Comparison of ENCODE assay signal across 8 cellular contexts in the genomic region with DNA sequence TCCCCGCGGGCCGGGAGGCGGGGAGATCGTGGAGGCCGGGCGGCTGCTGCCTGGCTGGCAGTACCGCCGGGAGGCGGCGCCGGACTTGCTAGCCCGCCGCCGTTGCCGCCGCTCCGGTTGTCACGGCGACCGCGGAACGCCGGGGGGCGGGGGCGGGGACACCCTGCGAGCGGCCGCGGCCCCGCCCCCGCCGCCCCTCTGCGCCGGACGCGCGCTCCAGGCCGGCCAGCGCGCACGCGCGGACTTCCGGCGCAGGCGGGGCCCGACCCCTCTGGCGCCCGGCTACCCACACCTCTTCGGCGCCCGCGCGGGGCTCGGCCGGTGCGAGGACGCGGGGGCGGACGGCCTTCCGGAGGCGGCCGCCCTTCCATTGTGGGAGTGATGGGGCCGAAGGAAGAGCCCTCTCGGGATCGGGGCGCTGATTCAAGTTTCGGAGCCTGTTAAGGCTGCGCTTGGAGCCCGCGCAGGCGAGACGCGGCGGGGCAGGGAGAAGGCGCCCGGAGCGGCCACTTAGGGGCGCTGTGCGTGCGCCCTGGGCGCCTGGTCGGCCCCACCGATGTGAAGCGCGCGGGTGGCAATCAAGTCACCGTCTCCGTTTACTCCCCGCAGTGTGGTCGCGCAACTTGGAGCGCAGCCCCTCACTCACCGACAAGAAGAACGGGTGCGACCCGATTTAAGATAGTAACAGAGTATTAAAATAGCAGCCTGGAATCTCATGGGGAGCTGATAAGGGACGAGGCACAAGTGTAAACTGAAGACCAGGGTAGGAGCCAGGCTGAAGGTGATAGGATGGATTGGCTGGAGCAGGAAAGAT. TPM values are rescaled to one million over a fixed set of nuclear protein-coding genes. Genes with fewer than 3 reads are reported as not detected.
DNase-seq lines count a peak whose midpoint lies in the region; ATAC-seq, FAIRE-seq and TF ChIP-seq lines count a peak whose summit lies in the region.

No MANE protein-coding gene starts in this region.

- peak; percentile 83 for DNase-seq in GM12891 (ENCODE audit: insufficient read length, low spot score)
- peak; percentile 76 for DNase-seq in NCI-H1417 treated with DMSO at 0.1 percent for 48 hours (lab: John Stamatoyannopoulos, UW)
- DNase-seq in SW480 (ENCODE audit: low spot score), result peak; percentile 96
- DNase-seq in amniotic epithelial cell (ENCODE audit: low read depth), result peak; percentile 90
- DNase-seq in left cardiac atrium, result peak; percentile 96
- peak; percentile 93 for DNase-seq in prostate gland (ENCODE audit: low spot score)

- FAIRE-seq in GM12891 (lab: Jason Lieb, UNC), result peak; percentile 93

- ATAC-seq in HG02798 (IDR thresholded peaks at IDR 0.05; ENCODE audit: poor library complexity, unreplicated experiment) (peak; percentile 90), left cardiac atrium (peak; percentile 93 to 95)

- no peaks in the 10 kb centered on the region for H3K36me3 ChIP-seq in prostate gland
- H3K36me3 ChIP-seq in urinary bladder (ENCODE audit: insufficient read depth), result no peaks in the 10 kb centered on the region

- intact Hi-C loops in left cardiac atrium (cut with DNase I) (loop anchor here in 1 of 2 donors (10.0 kb wide), 1 partner anchor 213 kb away; no protein-coding TSS in a partner anchor), prostate gland (cut with DNase I) (loop anchor here (2.0 to 10.0 kb wide), 3 partner anchors 215 to 943 kb away; no protein-coding TSS in a partner anchor)

- no peak for TF ChIP-seq POLR2A in GM12891 (IDR thresholded peaks at IDR 0.05; ENCODE audit: low read depth, low read length)
- no peak for TF ChIP-seq POLR2A in prostate gland (IDR thresholded peaks at IDR 0.05)

- H3K9me3 ChIP-seq in prostate gland, result no peaks in the 10 kb centered on the region

- WGBS in prostate gland, result under 1% methylated on average over 68 of the region's 100 CpGs
- WGBS in urinary bladder, result under 1% methylated on average over 100 of the region's 100 CpGs

- peak overlapping the region; percentile 87 to 90 for H3K27ac ChIP-seq in prostate gland
- H3K27ac ChIP-seq in urinary bladder (ENCODE audit: low read depth), result peak overlapping the region; percentile 92

- TF ChIP-seq CTCF in prostate gland (IDR thresholded peaks at IDR 0.05), result peak; percentile 51 to 90 (median 78)

- no peaks in the 10 kb centered on the region for H3K4me1 ChIP-seq in prostate gland (replicated peaks)
- H3K4me1 ChIP-seq in urinary bladder (ENCODE audit: insufficient read depth), result no peaks in the 10 kb centered on the region

- peak overlapping the region; percentile 61 to 65 for H3K4me3 ChIP-seq in prostate gland
- H3K4me3 ChIP-seq in urinary bladder (ENCODE audit: low read depth, low read length), result peak overlapping the region; percentile 99

- no peaks in the 10 kb centered on the region for H3K27me3 ChIP-seq in prostate gland (replicated peaks; ENCODE audit: insufficient read depth)

TF ChIP-seq in GM12891, 5 proteins besides CTCF, POLR2A, EP300 and RAD21:
- TF ChIP-seq PAX5 (IDR thresholded peaks at IDR 0.05; ENCODE audit: insufficient read depth, low read length, severe bottlenecking) (no peak), POU2F2 (IDR thresholded peaks at IDR 0.05; ENCODE audit: low read depth, low read length) (0 out of 2 replicates have a peak, but pooled peaks have one; percentile 27)

RNA-seq across cellular contexts. Expression of a gene that starts 0.4 kb away (rescaled TPM):
- 1.2 TPM for polyA plus RNA-seq in GM12891 (2012; ENCODE audit: low read depth, missing spikeins)
- 10 to 100 TPM; 24.8 to 25.9 TPM for total RNA-seq in left cardiac atrium
- total RNA-seq in prostate gland, result 10 to 100 TPM in 1 of 2 donors, 1 to 10 TPM in 1; 9.0 to 48.5 TPM
- 72.8 TPM for total RNA-seq in urinary bladder
- polyA plus RNA-seq in urinary bladder, result 19.4 TPM

Comparison
In these comparisons a context has a peak if more than half of its experiments do, and no peak if none do; other contexts are left out.
1. Peak in every context shown above with its lines: DNase-seq, ATAC-seq, H3K4me3 ChIP-seq and H3K27ac ChIP-seq.